ENCODE assay signal across 8 cellular contexts in genomic region chr7:151797676-151798307, GRCh38.
DNase-seq lines count a peak whose midpoint lies in the region; ATAC-seq and TF ChIP-seq lines count a peak whose summit lies in the region.
"Not testable (repeated sequence)": the region's sequence is repeated elsewhere in the genome, so short reads cannot be mapped to it uniquely, and the experiment has no call there.

No MANE protein-coding gene starts in this region.

- POLR2A ChIA-PET in activated CD4-positive, alpha-beta memory T cell treated with anti-CD3 and anti-CD28 coated beads for 36 hours (lab: Charles Lee): not testable (repeated sequence)

- CTCF ChIA-PET in activated CD4-positive, alpha-beta memory T cell treated with anti-CD3 and anti-CD28 coated beads for 36 hours (lab: Charles Lee): interaction anchor here (1.2 to 9.0 kb wide), 2 partner anchors 14 to 19 kb away, joined by 3 to 90 read pairs; no protein-coding TSS in a partner anchor

- peak overlapping the region; percentile 69 for H3K27ac ChIP-seq in ACC112 (ENCODE audit: low read depth, low read length)

- H3K27ac Mint-ChIP-seq in activated CD4-positive, alpha-beta memory T cell treated with anti-CD3 and anti-CD28 coated beads for 36 hours: peak overlapping the region; percentile 40
- H3K27ac Mint-ChIP-seq in natural killer cell: peak overlapping the region; percentile 36 to 82
- H3K27ac Mint-ChIP-seq in stimulated activated naive CD8-positive, alpha-beta T cell treated with anti-CD3 and anti-CD28 coated beads, Interleukin-15, amount 100 ng/mL, for 72 hours: peak overlapping the region; percentile 47 to 81

- H3K4me1 Mint-ChIP-seq in activated CD4-positive, alpha-beta memory T cell treated with anti-CD3 and anti-CD28 coated beads for 36 hours (ENCODE audit: low read depth): peaks cover 32% of the 10 kb centered on the region
- peaks cover 12 to 34% of the 10 kb centered on the region in 2 donors for H3K4me1 Mint-ChIP-seq in natural killer cell
- H3K4me1 Mint-ChIP-seq in stimulated activated naive CD8-positive, alpha-beta T cell treated with anti-CD3 and anti-CD28 coated beads, Interleukin-15, amount 100 ng/mL, for 72 hours: peaks cover 33% of the 10 kb centered on the region

- DNase-seq in HCEC 1CT: peak; percentile 79
- DNase-seq in NOMO-1 (lab: John Stamatoyannopoulos, UW; ENCODE audit: unreplicated experiment in 2 of 2): peak; percentile 10 to 46
- DNase-seq in activated CD4-positive, alpha-beta memory T cell treated with anti-CD3 and anti-CD28 coated beads for 36 hours; natural killer cell; stimulated activated naive CD8-positive, alpha-beta T cell treated with anti-CD3 and anti-CD28 coated beads, Interleukin-15, amount 100 ng/mL, for 72 hours: not testable (repeated sequence)
- peak; percentile 87 for DNase-seq in epidermal melanocyte (ENCODE audit: insufficient read length, low spot score)
- peak; percentile 60 for DNase-seq in left cardiac atrium

- 0 out of 2 replicates have a peak overlapping the region, but pooled peaks have one; percentile 18 for H3K4me3 ChIP-seq in ACC112 (ENCODE audit: low read depth, low read length)

- ATAC-seq in left cardiac atrium: peak; percentile 56 to 62
- not testable (repeated sequence) for ATAC-seq in natural killer cell; stimulated activated naive CD8-positive, alpha-beta T cell treated with anti-CD3 and anti-CD28 coated beads, Interleukin-15, amount 100 ng/mL, for 72 hours

- H3K4me3 Mint-ChIP-seq in activated CD4-positive, alpha-beta memory T cell treated with anti-CD3 and anti-CD28 coated beads for 36 hours; stimulated activated naive CD8-positive, alpha-beta T cell treated with anti-CD3 and anti-CD28 coated beads, Interleukin-15, amount 100 ng/mL, for 72 hours: not testable (repeated sequence)
- H3K4me3 Mint-ChIP-seq in natural killer cell: peak overlapping the region; percentile 28

- H3K36me3 ChIP-seq in ACC112 (ENCODE audit: insufficient read depth, low read length): not testable (repeated sequence)

- H3K9me3 Mint-ChIP-seq in activated CD4-positive, alpha-beta memory T cell treated with anti-CD3 and anti-CD28 coated beads for 36 hours; natural killer cell; stimulated activated naive CD8-positive, alpha-beta T cell treated with anti-CD3 and anti-CD28 coated beads, Interleukin-15, amount 100 ng/mL, for 72 hours: not testable (repeated sequence)

- TF ChIP-seq CTCF in natural killer cell (IDR thresholded peaks at IDR 0.05): not testable (repeated sequence)

- not testable (repeated sequence) for H3K27me3 Mint-ChIP-seq in activated CD4-positive, alpha-beta memory T cell treated with anti-CD3 and anti-CD28 coated beads for 36 hours; natural killer cell (ENCODE audit: low read depth in 2 of 2); stimulated activated naive CD8-positive, alpha-beta T cell treated with anti-CD3 and anti-CD28 coated beads, Interleukin-15, amount 100 ng/mL, for 72 hours

- intact Hi-C loops in activated CD4-positive, alpha-beta memory T cell treated with anti-CD3 and anti-CD28 coated beads for 36 hours (cut with micrococcal nuclease): loop anchor here (5.0 kb wide), 1 partner anchor 40 kb away; no protein-coding TSS in a partner anchor
- intact Hi-C loops in left cardiac atrium (cut with DNase I); natural killer cell (cut with micrococcal nuclease): not testable (repeated sequence)

- not testable (repeated sequence) for H3K79me2 ChIP-seq in ACC112 (ENCODE audit: control insufficient read depth, insufficient read depth, low read length, unreplicated experiment)

- not testable (repeated sequence) for H3K27me3 ChIP-seq in ACC112 (ENCODE audit: insufficient read depth, low read length)

- not testable (repeated sequence) for H3K36me3 Mint-ChIP-seq in activated CD4-positive, alpha-beta memory T cell treated with anti-CD3 and anti-CD28 coated beads for 36 hours; natural killer cell

- H3K4me1 ChIP-seq in ACC112 (ENCODE audit: control insufficient read depth, insufficient read depth, low read length, unreplicated experiment): peaks cover 18% of the 10 kb centered on the region

- peak overlapping the region; percentile 58 for H2AFZ ChIP-seq in ACC112 (ENCODE audit: low read length, unreplicated experiment)
